8 cellular contexts compared by ENCODE assay signal in genomic region chr12:30755395-30755762, GRCh38. TPM values are rescaled to one million over a fixed set of nuclear protein-coding genes. Genes with fewer than 3 reads are reported as not detected.
DNase-seq lines count a peak whose midpoint lies in the region; ATAC-seq and TF ChIP-seq lines count a peak whose summit lies in the region.

No MANE protein-coding gene starts in this region.

- H4K20me1 ChIP-seq in PC-9 (ENCODE audit: insufficient read depth), result no peaks in the 10 kb centered on the region; the same call in 1 of the 2 replicates

- peaks cover 18 to 47% (median 33%) of the 10 kb centered on the region in 4 donors for H3K4me1 Mint-ChIP-seq in CD4-positive, alpha-beta memory T cell
- peaks cover 14% of the 10 kb centered on the region for H3K4me1 Mint-ChIP-seq in endothelial cell (ENCODE audit: unreplicated experiment)

- no peaks in the 10 kb centered on the region for H3K9me3 Mint-ChIP-seq in CD4-positive, alpha-beta memory T cell
- no peaks in the 10 kb centered on the region for H3K9me3 Mint-ChIP-seq in endothelial cell (ENCODE audit: unreplicated experiment)

- H3K36me3 ChIP-seq in CD4-positive, alpha-beta memory T cell (ENCODE audit: insufficient read depth, low read length), result no peaks in the 10 kb centered on the region
- peaks cover 7% of the 10 kb centered on the region; the same call in 1 of the 2 replicates for H3K36me3 ChIP-seq in PC-9 (ENCODE audit: low read depth)
- no peaks in the 10 kb centered on the region for H3K36me3 ChIP-seq in neutrophil

- H3K27me3 ChIP-seq in CD4-positive, alpha-beta memory T cell (ENCODE audit: insufficient read depth, low read length), result no peaks in the 10 kb centered on the region
- no peaks in the 10 kb centered on the region for H3K27me3 ChIP-seq in PC-9 (ENCODE audit: insufficient read depth, low read depth)
- peaks cover 25% of the 10 kb centered on the region for H3K27me3 ChIP-seq in neutrophil

- peaks cover 45% of the 10 kb centered on the region for H3K79me2 ChIP-seq in PC-9 (ENCODE audit: low read depth)

- no peak for DNase-seq in CD4-positive, alpha-beta memory T cell
- DNase-seq in PC-9, result no peak
- DNase-seq in endothelial cell (ENCODE audit: low spot score), result no peak
- no peak for DNase-seq in SW480 (ENCODE audit: low spot score)
- no peak for DNase-seq in AG08395 (ENCODE audit: low spot score)

- TF ChIP-seq CTCF in PC-9 (conservative IDR thresholded peaks at IDR 0.05) (no peak), endothelial cell (IDR thresholded peaks at IDR 0.05; ENCODE audit: unreplicated experiment) (no peak), neutrophil (IDR thresholded peaks at IDR 0.05) (no peak)

- H3K9me2 ChIP-seq in PC-9 (ENCODE audit: insufficient read depth), result no peaks in the 10 kb centered on the region

- peaks cover 9% of the 10 kb centered on the region; the same call in 1 of the 2 replicates for H3F3A ChIP-seq in PC-9 (ENCODE audit: insufficient read depth, low read depth)

- no peak for ATAC-seq in HG02840 (IDR thresholded peaks at IDR 0.05; ENCODE audit: low FRiP score, unreplicated experiment)
- no peak for ATAC-seq in HG02623 (IDR thresholded peaks at IDR 0.05; ENCODE audit: unreplicated experiment)

- intact Hi-C loops in CD4-positive, alpha-beta memory T cell (cut with micrococcal nuclease), result loop anchor here (1.0 to 10.0 kb wide), 6 partner anchors 52 to 1922 kb away; partner anchors contain the start of genes DNM1L and ERGIC2
- intact Hi-C loops in PC-9 (cut with micrococcal nuclease; ENCODE audit: unreplicated experiment), result loop anchor here (1.0 to 2.0 kb wide), 2 partner anchors 52 to 1375 kb away; partner anchors contain the start of gene ERGIC2

- TSS peak; percentile 87 for BruUV-seq in PC-9 (replicated peaks; lab: Mats Ljungman, UMichigan)

- peak overlapping the region; percentile 60 to 74 for H3K4me3 ChIP-seq in CD4-positive, alpha-beta memory T cell (ENCODE audit: low read length in 2 of 2)
- H3K4me3 ChIP-seq in PC-9 (peak overlapping the region; percentile 74), neutrophil (ENCODE audit: low read depth in 1 of 2, low read length in 1 of 2) (peak overlapping the region; percentile 61 to 87)

- no peaks in the 10 kb centered on the region for H3K27me3 Mint-ChIP-seq in CD4-positive, alpha-beta memory T cell
- peaks cover 9% of the 10 kb centered on the region for H3K27me3 Mint-ChIP-seq in endothelial cell (ENCODE audit: unreplicated experiment)

- H3K9me3 ChIP-seq in CD4-positive, alpha-beta memory T cell (ENCODE audit: control insufficient read depth in 1 of 2, low read length in 2 of 2), result no peaks in the 10 kb centered on the region
- H3K9me3 ChIP-seq in PC-9 (ENCODE audit: insufficient read depth, low read depth) (no peaks in the 10 kb centered on the region; the same call in 1 of the 2 replicates), neutrophil (no peaks in the 10 kb centered on the region)

- H2AFZ ChIP-seq in PC-9, result peak overlapping the region; percentile 75

- peak overlapping the region; percentile 82 to 97 (median 94) for H3K4me3 Mint-ChIP-seq in CD4-positive, alpha-beta memory T cell
- H3K4me3 Mint-ChIP-seq in endothelial cell (ENCODE audit: unreplicated experiment), result peak overlapping the region; percentile 83

- POLR2A ChIA-PET in CD4-positive, alpha-beta memory T cell (lab: Charles Lee; ENCODE audit: partially characterized antibody), result interaction anchor here (0.5 to 3.8 kb wide), 9 partner anchors 10 to 1651 kb away, joined by 3 to 43 read pairs (median 4); partner anchors contain the start of genes ERGIC2 and IPO8
- POLR2A ChIA-PET in PC-9 (lab: Charles Lee; ENCODE audit: unreplicated experiment), result interaction anchor here (0.6 kb wide), 2 partner anchors 26 to 41 kb away, joined by 3 to 7 read pairs; no protein-coding TSS in a partner anchor

- peak overlapping the region; percentile 67 for H3K27ac ChIP-seq in CD4-positive, alpha-beta memory T cell (ENCODE audit: low read depth, low read length)
- H3K27ac ChIP-seq in PC-9 (peak overlapping the region; percentile 70), neutrophil (peak overlapping the region; percentile 76)

- peak overlapping the region; percentile 69 to 92 (median 88) for H3K27ac Mint-ChIP-seq in CD4-positive, alpha-beta memory T cell
- H3K27ac Mint-ChIP-seq in endothelial cell (ENCODE audit: unreplicated experiment), result peak overlapping the region; percentile 67

- H3K4me1 ChIP-seq in CD4-positive, alpha-beta memory T cell (ENCODE audit: insufficient read depth, low read length), result peaks cover 20% of the 10 kb centered on the region
- peaks cover 41% of the 10 kb centered on the region for H3K4me1 ChIP-seq in PC-9 (replicated peaks; ENCODE audit: insufficient read depth)
- peaks cover 12 to 13% of the 10 kb centered on the region in 2 experiments for H3K4me1 ChIP-seq in neutrophil (ENCODE audit: control insufficient read depth in 1 of 2, insufficient read depth in 1 of 2, low read depth in 1 of 2, low read length in 1 of 2)

- CTCF ChIA-PET in CD4-positive, alpha-beta memory T cell (lab: Charles Lee; ENCODE audit: partially characterized antibody), result interaction anchor here (0.8 to 3.3 kb wide), 4 partner anchors 35 to 62 kb away, joined by 3 to 12 read pairs (median 4); partner anchors contain the start of gene IPO8
- CTCF ChIA-PET in PC-9 (lab: Charles Lee), result interaction anchor here (0.6 to 1.5 kb wide), 6 partner anchors 19 to 61 kb away, joined by 3 to 11 read pairs (median 5); no protein-coding TSS in a partner anchor

- H3K4me2 ChIP-seq in PC-9, result peak overlapping the region; percentile 87

- peaks cover 4% of the 10 kb centered on the region in 2 donors for H3K36me3 Mint-ChIP-seq in CD4-positive, alpha-beta memory T cell
- H3K36me3 Mint-ChIP-seq in endothelial cell (ENCODE audit: low read depth, unreplicated experiment), result peaks cover 6% of the 10 kb centered on the region

RNA-seq across cellular contexts. Expression of gene CAPRIN2, which starts 0.6 kb away (rescaled TPM):
- 10 to 100 TPM; 42.9 to 47.0 TPM for total RNA-seq in CD4-positive, alpha-beta memory T cell
- polyA plus RNA-seq in CD4-positive, alpha-beta memory T cell, result 1 to 10 TPM; 4.5 to 8.7 TPM
- 27.4 and 29.5 TPM in 2 replicates for total RNA-seq in PC-9 (2021)
- 19.8 TPM for total RNA-seq in endothelial cell (ENCODE audit: unreplicated experiment)

RNA-seq across cellular contexts. Expression of gene IPO8, which starts 59.7 kb away (rescaled TPM):
- total RNA-seq in CD4-positive, alpha-beta memory T cell, result 10 to 100 TPM; 50.2 to 60.5 TPM
- polyA plus RNA-seq in CD4-positive, alpha-beta memory T cell, result 10 to 100 TPM in 1 of 2 donors, 1 to 10 TPM in 1; 7.9 to 14.5 TPM
- total RNA-seq in PC-9 (2021) (64.5 and 75.0 TPM in 2 replicates), endothelial cell (ENCODE audit: unreplicated experiment) (43.0 TPM)
